In the genomic region with DNA sequence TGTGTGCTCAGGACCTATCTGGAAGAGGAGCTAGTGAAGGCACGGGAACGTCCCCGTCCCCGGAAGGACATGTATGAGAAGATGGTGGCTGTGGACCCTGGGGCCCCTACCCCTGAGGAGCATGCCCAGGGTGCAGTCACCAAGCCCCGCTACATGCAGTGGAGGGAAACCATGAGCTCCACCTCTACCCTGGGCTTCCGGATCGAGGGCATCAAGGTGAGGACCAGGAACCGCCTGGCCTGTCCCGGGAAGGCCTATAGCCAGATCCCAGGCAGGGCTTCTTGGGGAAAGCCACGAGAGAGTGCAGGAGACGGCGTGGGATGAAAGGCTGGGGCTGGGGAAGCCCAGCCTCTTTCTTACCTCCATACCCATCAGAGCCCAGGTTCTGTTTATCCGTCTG, we compare ENCODE assay signal across 26 cellular contexts. TPM values are rescaled to one million over a fixed set of nuclear protein-coding genes. Genes with fewer than 3 reads are reported as not detected.
DNase-seq lines count a peak whose midpoint lies in the region; ATAC-seq, FAIRE-seq and TF ChIP-seq lines count a peak whose summit lies in the region.
"Had no signal": no experiment of that assay in that cellular context is flagged by ENCODE, and none has a peak within 500 bp of the region (broad histone marks: within the 10 kb centered on the region; RNA-seq: fewer than 3 reads in every experiment).

No MANE protein-coding gene starts in this region.

- H3K9me1 ChIP-seq in K562 (ENCODE audit: control insufficient read depth, insufficient read depth, low read length): peaks cover 2% of the 10 kb centered on the region

- no peaks in the 10 kb centered on the region for H3K27me3 ChIP-seq in heart left ventricle
- H3K27me3 ChIP-seq in K562 (ENCODE audit: control insufficient read depth in 2 of 2, insufficient read depth in 2 of 2, low read length in 2 of 2): no peaks in the 10 kb centered on the region
- H3K27me3 ChIP-seq: BE2C; BLaER1 treated with 17β-estradiol and CSF1 and Interleukin-3, amounts not matched to agents 10 nM and 100 nM had no signal

- POLR2A ChIA-PET in K562 (lab: Yijun Ruan, JAX): interaction anchor here (0.8 to 1.2 kb wide), 4 partner anchors 12 to 213 kb away, joined by 3 to 6 read pairs (median 4); partner anchors contain the start of gene ACTMAP

- peaks cover 37 to 54% of the 10 kb centered on the region in 2 donors for H3K36me3 Mint-ChIP-seq in stimulated activated naive B cell treated with anti-CD40 and anti-IgM and Interleukin-4, amounts not matched to agents 10 μg/mL and 1 μg/mL and 100 μg/mL, for 72 hours

- H3K4me1 Mint-ChIP-seq in stimulated activated naive B cell treated with anti-CD40 and anti-IgM and Interleukin-4, amounts not matched to agents 10 μg/mL and 1 μg/mL and 100 μg/mL, for 72 hours: no peaks in the 10 kb centered on the region
- H3K4me1 Mint-ChIP-seq: CD14-positive monocyte; CD8-positive, alpha-beta memory T cell had no signal

- BruUV-seq in K562 (replicated peaks; lab: Mats Ljungman, UMichigan): no TSS peak

- no peak overlapping the region for H3K4me3 Mint-ChIP-seq in stimulated activated naive B cell treated with anti-CD40 and anti-IgM and Interleukin-4, amounts not matched to agents 10 μg/mL and 1 μg/mL and 100 μg/mL, for 72 hours
- H3K4me3 Mint-ChIP-seq: CD14-positive monocyte; CD4-positive, alpha-beta T cell; CD8-positive, alpha-beta memory T cell had no signal

- 90 to 94% (median 93%) methylated on average over 13 of the region's 13 CpGs for WGBS in heart left ventricle, 4 donors
- 88% methylated on average over 13 of the region's 13 CpGs for WGBS in K562 (ENCODE audit: insufficient coverage, low coverage, missing lambda C conversion rate)

- H3K9ac ChIP-seq in K562 (ENCODE audit: insufficient read depth in 1 of 2, low read depth in 2 of 2, low read length in 2 of 2): no peak overlapping the region; a peak in 1 of 4 replicates
- H3K9ac ChIP-seq: BLaER1 treated with 17β-estradiol and CSF1 and Interleukin-3, amounts not matched to agents 10 nM and 100 nM; GM23248 had no signal

- DNase-seq in Right ventricle myocardium inferior (ENCODE audit: missing footprints) (peak; percentile 43), heart left ventricle (no peak), K562 (ENCODE audit: extremely low read depth in 1 of 4, low spot score in 3 of 4) (no peak), NCI-H1436 treated with DMSO at 0.1 percent for 48 hours (lab: John Stamatoyannopoulos, UW) (no peak), NCI-H1105 treated with DMSO at 0.1 percent for 48 hours (lab: John Stamatoyannopoulos, UW) (no peak)
- DNase-seq in stimulated activated naive B cell treated with anti-CD40 and anti-IgM and Interleukin-4, amounts not matched to agents 10 μg/mL and 1 μg/mL and 100 μg/mL, for 72 hours: no peak
- DNase-seq: 8988T; ACHN; AML-193; BE2C; CD4-positive, alpha-beta T cell; CD8-positive, alpha-beta memory T cell; DMS 273 treated with DMSO at 0.1 percent for 48 hours; DMS79; EL; GDM1; GM23248; H7; HCEC 1CT had no signal

- no peak for FAIRE-seq in K562 (lab: Jason Lieb, UNC)
- FAIRE-seq: D721Med, GM12878, GM19239, H1 had no signal

- H3K9me3 ChIP-seq in heart left ventricle (no peaks in the 10 kb centered on the region), K562 (replicated peaks; ENCODE audit: control insufficient read depth, insufficient read depth, low read depth, low read length) (no peaks in the 10 kb centered on the region)
- H3K9me3 ChIP-seq: A549; BE2C; BLaER1 treated with 17β-estradiol and CSF1 and Interleukin-3, amounts not matched to agents 10 nM and 100 nM had no signal

- TF ChIP-seq POLR2A in heart left ventricle (IDR thresholded peaks at IDR 0.05) (no peak), K562 (conservative IDR thresholded peaks at IDR 0.05) (no peak)

- TF ChIP-seq CTCF in heart left ventricle (IDR thresholded peaks at IDR 0.05) (no peak), K562 (IDR thresholded peaks at IDR 0.05 in 2 of 3, conservative IDR thresholded peaks at IDR 0.05 in 1 of 3; ENCODE audit: insufficient read depth in 2 of 3, low read depth in 1 of 3, low read length in 3 of 3) (no peak)

- H3K4me2 ChIP-seq in K562 (ENCODE audit: insufficient read depth, low read length): no peak overlapping the region
- H3K4me2 ChIP-seq: A549; BLaER1 treated with 17β-estradiol and CSF1 and Interleukin-3, amounts not matched to agents 10 nM and 100 nM had no signal

- H3K27ac ChIP-seq in heart left ventricle: no peak overlapping the region
- H3K27ac ChIP-seq in K562 (ENCODE audit: extremely low read depth, low read depth, low read length): no peak overlapping the region
- H3K27ac ChIP-seq: A549; BLaER1 treated with 17β-estradiol and CSF1 and Interleukin-3, amounts not matched to agents 10 nM and 100 nM; GM23248 had no signal

- ATAC-seq in Right ventricle myocardium inferior (no peak), heart left ventricle (no peak), K562 (no peak)
- ATAC-seq in stimulated activated naive B cell treated with anti-CD40 and anti-IgM and Interleukin-4, amounts not matched to agents 10 μg/mL and 1 μg/mL and 100 μg/mL, for 72 hours (replicated peaks): no peak
- ATAC-seq: GM12878 had no signal

- H3K4me1 ChIP-seq in heart left ventricle: no peaks in the 10 kb centered on the region
- no peaks in the 10 kb centered on the region for H3K4me1 ChIP-seq in K562 (replicated peaks in 1 of 2; ENCODE audit: control insufficient read depth in 2 of 2, insufficient read depth in 2 of 2, low read length in 2 of 2)
- H3K4me1 ChIP-seq: A549; BE2C; BLaER1 treated with 17β-estradiol and CSF1 and Interleukin-3, amounts not matched to agents 10 nM and 100 nM had no signal

- intact Hi-C loops in Right ventricle myocardium inferior (cut with DNase I) (no loop called here), heart left ventricle (cut with DNase I) (no loop called here), K562 (cut with micrococcal nuclease) (no loop called here)

- no peaks in the 10 kb centered on the region for H3K9me3 Mint-ChIP-seq in stimulated activated naive B cell treated with anti-CD40 and anti-IgM and Interleukin-4, amounts not matched to agents 10 μg/mL and 1 μg/mL and 100 μg/mL, for 72 hours
- H3K9me3 Mint-ChIP-seq: CD4-positive, alpha-beta T cell; CD8-positive, alpha-beta memory T cell had no signal

- no peaks in the 10 kb centered on the region for H4K20me1 ChIP-seq in K562 (replicated peaks; ENCODE audit: control insufficient read depth, insufficient read depth, low read length)

- CTCF ChIA-PET in K562 (lab: Yijun Ruan, JAX; ENCODE audit: low intra/inter-chr PET ratio): no interaction called here

- H3K4me3 ChIP-seq in heart left ventricle (no peak overlapping the region), K562 (no peak overlapping the region)
- H3K4me3 ChIP-seq: A549; BLaER1 treated with 17β-estradiol and CSF1 and Interleukin-3, amounts not matched to agents 10 nM and 100 nM; GM12878; GM23248 had no signal

- H3K27ac Mint-ChIP-seq in stimulated activated naive B cell treated with anti-CD40 and anti-IgM and Interleukin-4, amounts not matched to agents 10 μg/mL and 1 μg/mL and 100 μg/mL, for 72 hours: peak overlapping the region; percentile 33
- H3K27ac Mint-ChIP-seq: CD4-positive, alpha-beta T cell had no signal

- peaks cover 2 to 100% (median 96%) of the 10 kb centered on the region in 9 donors for H3K36me3 ChIP-seq in heart left ventricle
- H3K36me3 ChIP-seq in K562 (ENCODE audit: control insufficient read depth, insufficient read depth, low read length): peaks cover 72% of the 10 kb centered on the region

- no peak for TF ChIP-seq EP300 in K562 (IDR thresholded peaks at IDR 0.05; ENCODE audit: low read length)

- H2AFZ ChIP-seq in K562 (ENCODE audit: low read depth, low read length): no peak overlapping the region
- H2AFZ ChIP-seq: GM23248 had no signal

- H3K27me3 Mint-ChIP-seq in stimulated activated naive B cell treated with anti-CD40 and anti-IgM and Interleukin-4, amounts not matched to agents 10 μg/mL and 1 μg/mL and 100 μg/mL, for 72 hours: no peaks in the 10 kb centered on the region
- H3K27me3 Mint-ChIP-seq: CD4-positive, alpha-beta T cell; CD8-positive, alpha-beta memory T cell had no signal

- in situ Hi-C loops in K562 (cut with MboI): no loop called here

- no peak for TF ChIP-seq RAD21 in K562 (CRISPR knock-in tag; conservative IDR thresholded peaks at IDR 0.05 in 1 of 2, IDR thresholded peaks at IDR 0.05 in 1 of 2)

- no peaks in the 10 kb centered on the region for H3K79me2 ChIP-seq in K562 (ENCODE audit: control insufficient read depth, insufficient read depth, low read length)

RNA-seq across cellular contexts. Expression of gene ITPKC, which starts 16.2 kb away (rescaled TPM):
- total RNA-seq in Right ventricle myocardium inferior (12.6 TPM), heart left ventricle (10 to 100 TPM in 3 of 9 donors, 1 to 10 TPM in 6; 6.9 to 27.3 (median 8.9) TPM), K562 (2014; rRNA removed) (7.4 and 8.7 TPM in 2 replicates), K562 (2014; rRNA removed; fragmentation: Illumina TruSeq; extraction: Trizol) (3.4 and 4.0 TPM in 2 replicates), K562 (2015; rRNA removed; fragmentation: Illumina TruSeq; extraction: Trizol) (4.7 and 5.1 TPM in 2 replicates), K562 (2021) (9.0 and 9.3 TPM in 2 replicates)
- polyA plus RNA-seq in heart left ventricle (10 to 100 TPM; 13.0 to 22.7 TPM), K562 (2011; rRNA removed) (6.0 and 6.1 TPM in 2 replicates), K562 (2014; fragmentation: Illumina TruSeq; extraction: Trizol) (5.8 and 6.6 TPM in 2 replicates), K562 (2014; fragmentation: Nextera tagmentation; extraction: Ambion mirVana) (under 1 TPM; 0.08 to 0.22 TPM), K562 (2014; rRNA removed) (6.4 and 8.9 TPM in 2 replicates)
- 7.8 and 24.0 TPM in 2 replicates for total RNA-seq in K562 (2011; cell fraction: chromatin; rRNA removed; ENCODE audit: low replicate concordance)
- 14.8 and 15.4 TPM in 2 replicates for total RNA-seq in K562 (2011; cell fraction: nucleolus; rRNA removed)
- 8.1 and 11.3 TPM in 2 replicates for total RNA-seq in K562 (2011; cell fraction: nucleoplasm; rRNA removed)
- polyA plus RNA-seq in K562 (2011; cell fraction: cytosol; rRNA removed): 6.4 and 8.6 TPM in 2 replicates
- 5.3 and 9.3 TPM in 2 replicates for polyA plus RNA-seq in K562 (2011; cell fraction: nucleus; rRNA removed)
- polyA plus RNA-seq in K562 (2012): 6.0 and 10.0 TPM in 2 replicates
- 7.3 and 9.6 TPM in 2 replicates for polyA minus RNA-seq in K562 (2011; rRNA and poly(A)+ RNA removed)
- 3.9 and 6.0 TPM in 2 replicates for polyA minus RNA-seq in K562 (2011; cell fraction: cytosol; rRNA and poly(A)+ RNA removed)
- polyA minus RNA-seq in K562 (2011; cell fraction: nucleus; rRNA and poly(A)+ RNA removed): 4.3 and 4.7 TPM in 2 replicates

RNA-seq across cellular contexts. Expression of gene COQ8B, which starts 16.5 kb away (rescaled TPM):
- 37.4 TPM for total RNA-seq in Right ventricle myocardium inferior
- 10 to 100 TPM; 18.2 to 49.7 (median 27.8) TPM for total RNA-seq in heart left ventricle
- polyA plus RNA-seq in heart left ventricle: 10 to 100 TPM; 25.1 to 38.3 TPM
- 33.1 and 73.6 TPM in 2 replicates for total RNA-seq in K562 (2011; cell fraction: chromatin; rRNA removed; ENCODE audit: low replicate concordance)
- total RNA-seq in K562 (2011; cell fraction: nucleolus; rRNA removed): 54.3 and 55.7 TPM in 2 replicates
- 43.2 and 52.2 TPM in 2 replicates for total RNA-seq in K562 (2011; cell fraction: nucleoplasm; rRNA removed)
- 18.3 and 20.0 TPM in 2 replicates for total RNA-seq in K562 (2014; rRNA removed)
- 5.2 and 5.5 TPM in 2 replicates for total RNA-seq in K562 (2014; rRNA removed; fragmentation: Illumina TruSeq; extraction: Trizol)
- total RNA-seq in K562 (2015; rRNA removed; fragmentation: Illumina TruSeq; extraction: Trizol): 12.9 and 13.6 TPM in 2 replicates
- total RNA-seq in K562 (2021): 24.0 and 27.2 TPM in 2 replicates
- 14.4 and 17.6 TPM in 2 replicates for polyA plus RNA-seq in K562 (2011; rRNA removed)
- 19.5 and 37.8 TPM in 2 replicates for polyA plus RNA-seq in K562 (2011; cell fraction: cytosol; rRNA removed)
- 55.8 and 89.2 TPM in 2 replicates for polyA plus RNA-seq in K562 (2011; cell fraction: nucleus; rRNA removed)
- polyA plus RNA-seq in K562 (2012): 16.4 and 27.2 TPM in 2 replicates
- 7.2 and 15.7 TPM in 2 replicates for polyA plus RNA-seq in K562 (2014; fragmentation: Illumina TruSeq; extraction: Trizol)
- under 1 TPM; 0.41 to 0.51 TPM for polyA plus RNA-seq in K562 (2014; fragmentation: Nextera tagmentation; extraction: Ambion mirVana)
- polyA plus RNA-seq in K562 (2014; rRNA removed): 26.5 and 32.3 TPM in 2 replicates
- 7.3 and 13.0 TPM in 2 replicates for polyA minus RNA-seq in K562 (2011; rRNA and poly(A)+ RNA removed)
- polyA minus RNA-seq in K562 (2011; cell fraction: cytosol; rRNA and poly(A)+ RNA removed): 15.0 and 15.7 TPM in 2 replicates
- polyA minus RNA-seq in K562 (2011; cell fraction: nucleus; rRNA and poly(A)+ RNA removed): 25.1 and 25.8 TPM in 2 replicates

RNA-seq across cellular contexts. Expression of gene ACTMAP, which starts 17.1 kb away (rescaled TPM):
- total RNA-seq in Right ventricle myocardium inferior: 6.4 TPM
- 10 to 100 TPM in 3 of 9 donors, 1 to 10 TPM in 6; 4.2 to 11.1 (median 8.6) TPM for total RNA-seq in heart left ventricle
- 1 to 10 TPM; 4.5 to 7.7 TPM for polyA plus RNA-seq in heart left ventricle
- total RNA-seq in K562 (2011; cell fraction: chromatin; rRNA removed; ENCODE audit: low replicate concordance): 17.6 and 35.1 TPM in 2 replicates
- 16.7 and 18.3 TPM in 2 replicates for total RNA-seq in K562 (2011; cell fraction: nucleolus; rRNA removed)
- 22.2 and 28.6 TPM in 2 replicates for total RNA-seq in K562 (2011; cell fraction: nucleoplasm; rRNA removed)
- total RNA-seq in K562 (2014; rRNA removed): 2.3 and 3.3 TPM in 2 replicates
- 1.7 and 2.0 TPM in 2 replicates for total RNA-seq in K562 (2014; rRNA removed; fragmentation: Illumina TruSeq; extraction: Trizol)
- 1.7 and 2.9 TPM in 2 replicates for total RNA-seq in K562 (2015; rRNA removed; fragmentation: Illumina TruSeq; extraction: Trizol)
- 14.4 and 16.6 TPM in 2 replicates for total RNA-seq in K562 (2021)
- 4.9 and 12.9 TPM in 2 replicates for polyA plus RNA-seq in K562 (2011; rRNA removed)
- 10.8 and 11.7 TPM in 2 replicates for polyA plus RNA-seq in K562 (2011; cell fraction: cytosol; rRNA removed)
- polyA plus RNA-seq in K562 (2011; cell fraction: nucleus; rRNA removed): 28.9 and 39.1 TPM in 2 replicates
- 14.9 and 28.4 TPM in 2 replicates for polyA plus RNA-seq in K562 (2012)
- polyA plus RNA-seq in K562 (2014; fragmentation: Illumina TruSeq; extraction: Trizol): 12.8 and 13.1 TPM in 2 replicates
- polyA plus RNA-seq in K562 (2014; fragmentation: Nextera tagmentation; extraction: Ambion mirVana): 1 to 10 TPM; 4.8 to 5.1 TPM
- 7.5 and 8.5 TPM in 2 replicates for polyA plus RNA-seq in K562 (2014; rRNA removed)
- polyA minus RNA-seq in K562 (2011; rRNA and poly(A)+ RNA removed): 3.5 and 4.1 TPM in 2 replicates
- 12.6 and 20.3 TPM in 2 replicates for polyA minus RNA-seq in K562 (2011; cell fraction: cytosol; rRNA and poly(A)+ RNA removed)
- 3.8 and 7.0 TPM in 2 replicates for polyA minus RNA-seq in K562 (2011; cell fraction: nucleus; rRNA and poly(A)+ RNA removed)

RNA-seq across cellular contexts. Expression of gene SNRPA, which starts 17.9 kb away (rescaled TPM):
- total RNA-seq in Right ventricle myocardium inferior (32.4 TPM), heart left ventricle (10 to 100 TPM; 22.5 to 50.2 (median 31.6) TPM), K562 (2014; rRNA removed) (311 and 436 TPM in 2 replicates), K562 (2014; rRNA removed; fragmentation: Illumina TruSeq; extraction: Trizol) (83.8 and 106 TPM in 2 replicates), K562 (2015; rRNA removed; fragmentation: Illumina TruSeq; extraction: Trizol) (130 and 150 TPM in 2 replicates), K562 (2021) (185 and 193 TPM in 2 replicates)
- polyA plus RNA-seq in heart left ventricle (10 to 100 TPM; 23.5 to 32.3 TPM), K562 (2011; rRNA removed) (230 and 371 TPM in 2 replicates), K562 (2014; fragmentation: Illumina TruSeq; extraction: Trizol) (205 and 262 TPM in 2 replicates), K562 (2014; fragmentation: Nextera tagmentation; extraction: Ambion mirVana) (10 to 100 TPM; 16.3 to 24.7 TPM), K562 (2014; rRNA removed) (210 and 224 TPM in 2 replicates)
- 98.7 and 181 TPM in 2 replicates for total RNA-seq in K562 (2011; cell fraction: chromatin; rRNA removed; ENCODE audit: low replicate concordance)
- 171 and 186 TPM in 2 replicates for total RNA-seq in K562 (2011; cell fraction: nucleolus; rRNA removed)
- 154 and 155 TPM in 2 replicates for total RNA-seq in K562 (2011; cell fraction: nucleoplasm; rRNA removed)
- polyA plus RNA-seq in K562 (2011; cell fraction: cytosol; rRNA removed): 179 and 223 TPM in 2 replicates
- polyA plus RNA-seq in K562 (2011; cell fraction: nucleus; rRNA removed): 665 and 764 TPM in 2 replicates
- polyA plus RNA-seq in K562 (2012): 170 and 298 TPM in 2 replicates
- polyA minus RNA-seq in K562 (2011; rRNA and poly(A)+ RNA removed): 186 and 256 TPM in 2 replicates
- 217 TPM in 2 replicates for polyA minus RNA-seq in K562 (2011; cell fraction: cytosol; rRNA and poly(A)+ RNA removed)
- 65.8 and 91.3 TPM in 2 replicates for polyA minus RNA-seq in K562 (2011; cell fraction: nucleus; rRNA and poly(A)+ RNA removed)

RNA-seq across cellular contexts. Expression of gene MIA, which starts 42.2 kb away (rescaled TPM):
- not detected for total RNA-seq in Right ventricle myocardium inferior
- total RNA-seq in heart left ventricle: 1 to 10 TPM in 2 of 9 donors, under 1 TPM in 2, not detected in 5; 0.72 to 3.0 (median 0.99) TPM
- polyA plus RNA-seq in heart left ventricle: 1 to 10 TPM in 1 of 2 donors, under 1 TPM in 1; 0.99 to 1.0 TPM
- 2.7 and 4.0 TPM in 2 replicates for total RNA-seq in K562 (2011; cell fraction: chromatin; rRNA removed; ENCODE audit: low replicate concordance)
- not detected in 2 replicates for total RNA-seq in K562 (2011; cell fraction: nucleolus; rRNA removed)
- total RNA-seq in K562 (2011; cell fraction: nucleoplasm; rRNA removed): not detected in 2 replicates
- total RNA-seq in K562 (2014; rRNA removed): not detected in 2 replicates
- total RNA-seq in K562 (2014; rRNA removed; fragmentation: Illumina TruSeq; extraction: Trizol): not detected in 2 replicates
- not detected in 2 replicates for total RNA-seq in K562 (2015; rRNA removed; fragmentation: Illumina TruSeq; extraction: Trizol)
- total RNA-seq in K562 (2021): not detected in 2 replicates
- not detected in 2 replicates for polyA plus RNA-seq in K562 (2011; rRNA removed)
- polyA plus RNA-seq in K562 (2011; cell fraction: cytosol; rRNA removed): not detected in 2 replicates
- 0.74 TPM in 1 of 2 replicates, not detected in the other for polyA plus RNA-seq in K562 (2011; cell fraction: nucleus; rRNA removed)
- polyA plus RNA-seq in K562 (2012): 0.93 TPM in 1 of 2 replicates, not detected in the other
- polyA plus RNA-seq in K562 (2014; fragmentation: Illumina TruSeq; extraction: Trizol): not detected in 2 replicates
- polyA plus RNA-seq in K562 (2014; fragmentation: Nextera tagmentation; extraction: Ambion mirVana): not detected
- 0.21 and 1.1 TPM in 2 replicates for polyA plus RNA-seq in K562 (2014; rRNA removed)
- not detected in 2 replicates for polyA minus RNA-seq in K562 (2011; rRNA and poly(A)+ RNA removed)
- not detected in 2 replicates for polyA minus RNA-seq in K562 (2011; cell fraction: cytosol; rRNA and poly(A)+ RNA removed)
- not detected in 2 replicates for polyA minus RNA-seq in K562 (2011; cell fraction: nucleus; rRNA and poly(A)+ RNA removed)
- total RNA-seq: CD4-positive, alpha-beta T cell; GM23248; H1; H7 had no signal
- polyA plus RNA-seq: A549; CD14-positive monocyte; CD8-positive, alpha-beta memory T cell; GM23248; H1 had no signal
